Comparison of ENCODE assay signal across 1 cellular context in genomic region chr20:51934301-51935002, GRCh38.
TF ChIP-seq lines count a peak whose summit lies in the region.

No MANE protein-coding gene starts in this region.

TF ChIP-seq in GM23338, 12 proteins besides CTCF, POLR2A, EP300 and RAD21 (continued from another document):
- no peak for TF ChIP-seq REST (IDR thresholded peaks at IDR 0.05; ENCODE audit: unreplicated experiment)
- no peak for TF ChIP-seq STAT1 (IDR thresholded peaks at IDR 0.05; ENCODE audit: unreplicated experiment)
